Comparison of ENCODE assay signal across 8 cellular contexts in the genomic region with DNA sequence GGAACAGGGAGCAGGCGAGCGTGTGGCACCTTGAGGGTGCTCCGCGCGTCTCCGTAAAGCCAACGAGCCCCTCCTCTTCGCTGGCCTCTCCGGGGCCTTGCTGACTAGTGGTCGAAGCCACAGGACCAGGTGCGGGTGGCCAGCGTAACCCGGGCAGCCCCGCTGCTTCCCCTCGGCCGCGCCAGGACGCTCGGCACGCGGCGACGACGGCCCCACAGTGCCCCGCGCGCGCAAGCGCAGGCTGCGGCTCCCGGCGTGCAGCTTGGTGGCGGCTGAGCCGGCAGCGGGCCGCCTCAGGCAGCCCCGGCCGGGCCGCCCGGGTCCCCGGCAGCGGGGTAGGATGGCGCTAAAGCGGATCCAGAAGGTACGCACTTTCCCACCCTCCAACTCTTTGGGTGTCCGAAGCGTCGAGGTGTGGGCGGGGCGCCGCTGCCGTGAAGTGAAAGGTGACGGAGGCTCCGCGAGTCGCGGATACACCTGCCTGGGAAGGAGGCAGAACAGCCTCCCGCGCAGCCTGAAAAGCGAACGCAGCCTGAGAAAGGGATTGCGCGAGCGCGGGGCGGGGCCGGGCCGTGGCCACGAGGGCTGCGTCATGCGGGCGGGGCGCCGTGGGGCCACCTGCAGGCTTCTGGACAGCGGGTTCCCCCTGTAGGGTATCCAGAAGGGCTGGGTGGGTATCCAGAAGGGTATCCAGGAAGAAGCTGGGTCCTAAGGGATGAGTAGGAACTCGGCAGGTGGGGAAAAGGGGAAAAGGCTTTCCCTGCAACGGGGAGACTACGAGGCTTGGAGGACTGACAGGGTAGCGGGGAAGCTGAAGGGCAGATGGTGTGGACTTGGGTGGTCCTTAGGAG. TPM values are rescaled to one million over a fixed set of nuclear protein-coding genes. Genes with fewer than 3 reads are reported as not detected.
DNase-seq lines count a peak whose midpoint lies in the region; ATAC-seq, FAIRE-seq and TF ChIP-seq lines count a peak whose summit lies in the region.

TSS of gene UBE2D4 (plus strand) at position 244 of the 851 bp plus-strand sequence. CDS start at position 341, 97 bp downstream.

- POLR2A ChIA-PET in activated CD4-positive, alpha-beta T cell treated with anti-CD3 and anti-CD28 coated beads, Interleukin-2, amount 10 ng/mL, durations not matched to agents 7 days and 5 days (lab: Charles Lee), result interaction anchor here (0.7 to 1.1 kb wide), 2 partner anchors 34 to 179 kb away, joined by 3 to 4 read pairs; no protein-coding TSS in a partner anchor

- peak within 1 kb of the TSS; percentile 95 to 96 for H3K27ac ChIP-seq in left lung

- peaks cover 38% of the 10 kb centered on the region for H3K4me1 Mint-ChIP-seq in activated CD4-positive, alpha-beta T cell treated with anti-CD3 and anti-CD28 coated beads, Interleukin-2, amount 10 ng/mL, durations not matched to agents 7 days and 5 days

- CTCF ChIA-PET in activated CD4-positive, alpha-beta T cell treated with anti-CD3 and anti-CD28 coated beads, Interleukin-2, amount 10 ng/mL, durations not matched to agents 7 days and 5 days (lab: Charles Lee), result no interaction called here

- ATAC-seq in HG03439 (IDR thresholded peaks at IDR 0.05; ENCODE audit: unreplicated experiment) (peak; percentile 90), left lung (peak; percentile 96)

- peak within 1 kb of the TSS; percentile 70 to 76 for H3K4me3 ChIP-seq in left lung

- peak within 1 kb of the TSS; percentile 80 for H3K4me3 Mint-ChIP-seq in activated CD4-positive, alpha-beta T cell treated with anti-CD3 and anti-CD28 coated beads, Interleukin-2, amount 10 ng/mL, durations not matched to agents 7 days and 5 days

- H3K36me3 Mint-ChIP-seq in activated CD4-positive, alpha-beta T cell treated with anti-CD3 and anti-CD28 coated beads, Interleukin-2, amount 10 ng/mL, durations not matched to agents 7 days and 5 days (ENCODE audit: low read depth), result peaks cover 7% of the 10 kb centered on the region

- peaks cover 0 to 21% of the 10 kb centered on the region in 2 donors for H3K4me1 ChIP-seq in left lung

- TF ChIP-seq CTCF in left lung (IDR thresholded peaks at IDR 0.05), result no peak

- FAIRE-seq in GM19239 (lab: Jason Lieb, UNC), result peak; percentile 91

- no peaks in the 10 kb centered on the region for H3K27me3 ChIP-seq in left lung

- H3K9me3 ChIP-seq in left lung, result no peaks in the 10 kb centered on the region

- H3K27me3 Mint-ChIP-seq in activated CD4-positive, alpha-beta T cell treated with anti-CD3 and anti-CD28 coated beads, Interleukin-2, amount 10 ng/mL, durations not matched to agents 7 days and 5 days, result no peaks in the 10 kb centered on the region

- H3K27ac Mint-ChIP-seq in activated CD4-positive, alpha-beta T cell treated with anti-CD3 and anti-CD28 coated beads, Interleukin-2, amount 10 ng/mL, durations not matched to agents 7 days and 5 days, result peak within 1 kb of the TSS; percentile 96

- DNase-seq in C1 segment of cervical spinal cord (lab: John Stamatoyannopoulos, UW) (peak; percentile 33 to 93 (median 81)), GM19239 (ENCODE audit: insufficient read length, low spot score) (peak; percentile 85), NCI-H526 (lab: John Stamatoyannopoulos, UW) (peak; percentile 76 to 94), cortex of kidney (lab: John Stamatoyannopoulos, UW) (peak; percentile 54), left lung (peak; percentile 91 to 98)
- peak; percentile 90 for DNase-seq in activated CD4-positive, alpha-beta T cell treated with anti-CD3 and anti-CD28 coated beads, Interleukin-2, amount 10 ng/mL, durations not matched to agents 7 days and 5 days
- DNase-seq in stimulated activated CD4-positive, alpha-beta T cell treated with anti-CD3 and anti-CD28 coated beads, Interleukin-2, amount 100 ng/mL, for 48 hours, result peak; percentile 82 to 87

- H3K36me3 ChIP-seq in left lung, result no peaks in the 10 kb centered on the region

- no peaks in the 10 kb centered on the region for H3K9me3 Mint-ChIP-seq in activated CD4-positive, alpha-beta T cell treated with anti-CD3 and anti-CD28 coated beads, Interleukin-2, amount 10 ng/mL, durations not matched to agents 7 days and 5 days

- intact Hi-C loops in left lung (cut with DNase I), result no loop called here

RNA-seq across cellular contexts. Expression of gene UBE2D4, which starts in this region (rescaled TPM):
- total RNA-seq in activated CD4-positive, alpha-beta T cell treated with anti-CD3 and anti-CD28 coated beads, Interleukin-2, amount 10 ng/mL, durations not matched to agents 7 days and 5 days, result 1 to 10 TPM; 7.8 to 8.0 TPM
- total RNA-seq in left lung, result 10 to 100 TPM; 25.7 to 26.4 TPM

Comparison
In these comparisons a context has a peak if more than half of its experiments do, and no peak if none do; other contexts are left out.
1. Peak in every context shown above with its lines: DNase-seq, ATAC-seq, H3K4me3 ChIP-seq and H3K27ac ChIP-seq.